Comparison of ENCODE assay signal across 15 cellular contexts in genomic region chr12:45050331-45050750, GRCh38. TPM values are rescaled to one million over a fixed set of nuclear protein-coding genes. Genes with fewer than 3 reads are reported as not detected.
DNase-seq lines count a peak whose midpoint lies in the region; ATAC-seq and TF ChIP-seq lines count a peak whose summit lies in the region.
"Had no signal": no experiment of that assay in that cellular context is flagged by ENCODE, and none has a peak within 500 bp of the region (broad histone marks: within the 10 kb centered on the region; RNA-seq: fewer than 3 reads in every experiment).

No MANE protein-coding gene starts in this region.

- DNase-seq in activated CD8-positive, alpha-beta T cell treated with anti-CD3 and anti-CD28 coated beads, Interleukin-2, amount 10 ng/mL, durations not matched to agents 7 days and 5 days: no peak
- DNase-seq in activated CD8-positive, alpha-beta T cell treated with anti-CD3 and anti-CD28 coated beads for 36 hours: no peak
- DNase-seq in coronary artery (ENCODE audit: low spot score) (no peak), lower leg skin (ENCODE audit: low spot score in 2 of 2) (no peak), suprapubic skin (ENCODE audit: low spot score in 2 of 2) (no peak), GM20000 (ENCODE audit: low spot score) (no peak), NCI-H524 treated with DMSO at 0.1 percent for 48 hours (lab: John Stamatoyannopoulos, UW) (no peak)
- DNase-seq: activated B cell treated with CpG ODN at 0.5 μM for 24 hours; activated naive CD4-positive, alpha-beta T cell; effector CD8-positive, alpha-beta T cell; NCI-H2227 treated with DMSO at 0.1 percent for 48 hours had no signal

- H3K27ac Mint-ChIP-seq in activated CD8-positive, alpha-beta T cell treated with anti-CD3 and anti-CD28 coated beads, Interleukin-2, amount 10 ng/mL, durations not matched to agents 7 days and 5 days: no peak overlapping the region
- H3K27ac Mint-ChIP-seq in activated CD8-positive, alpha-beta T cell treated with anti-CD3 and anti-CD28 coated beads for 36 hours: no peak overlapping the region
- H3K27ac Mint-ChIP-seq: activated B cell treated with CpG ODN at 0.5 μM for 24 hours had no signal

- H3K27ac ChIP-seq in coronary artery (peak overlapping the region in 1 of 2 donors; percentile 56), suprapubic skin (no peak overlapping the region)
- H3K27ac ChIP-seq: neutrophil, RWPE1, upper lobe of left lung had no signal

- CTCF ChIA-PET in activated CD8-positive, alpha-beta T cell treated with anti-CD3 and anti-CD28 coated beads, Interleukin-2, amount 10 ng/mL, durations not matched to agents 7 days and 5 days (lab: Charles Lee): interaction anchor here (0.6 kb wide), 1 partner anchor 22 kb away, joined by 3 read pairs; no protein-coding TSS in a partner anchor
- CTCF ChIA-PET in activated CD8-positive, alpha-beta T cell treated with anti-CD3 and anti-CD28 coated beads for 36 hours (lab: Charles Lee): no interaction called here

- H3K4me1 ChIP-seq in suprapubic skin: peaks cover 21% of the 10 kb centered on the region

- intact Hi-C loops in activated CD8-positive, alpha-beta T cell treated with anti-CD3 and anti-CD28 coated beads for 36 hours (cut with micrococcal nuclease): no loop called here
- intact Hi-C loops in lower leg skin (cut with DNase I; ENCODE audit: low total_unique reads): no loop called here

- WGBS in lower leg skin, 2 donors: 0 to 13% methylated on average over 15 to 33 of the region's 38 CpGs
- WGBS in suprapubic skin: 3% methylated on average over 14 of the region's 38 CpGs

- no peaks in the 10 kb centered on the region for H3K9me3 ChIP-seq in suprapubic skin
- H3K9me3 ChIP-seq: neutrophil, upper lobe of left lung had no signal

- H3K9me3 Mint-ChIP-seq in activated CD8-positive, alpha-beta T cell treated with anti-CD3 and anti-CD28 coated beads, Interleukin-2, amount 10 ng/mL, durations not matched to agents 7 days and 5 days (ENCODE audit: insufficient read depth): no peaks in the 10 kb centered on the region
- H3K9me3 Mint-ChIP-seq in activated CD8-positive, alpha-beta T cell treated with anti-CD3 and anti-CD28 coated beads for 36 hours: no peaks in the 10 kb centered on the region
- H3K9me3 Mint-ChIP-seq: activated B cell treated with CpG ODN at 0.5 μM for 24 hours had no signal

- peaks cover 49% of the 10 kb centered on the region for H3K27me3 ChIP-seq in suprapubic skin

- H3K36me3 Mint-ChIP-seq in activated CD8-positive, alpha-beta T cell treated with anti-CD3 and anti-CD28 coated beads, Interleukin-2, amount 10 ng/mL, durations not matched to agents 7 days and 5 days (ENCODE audit: low read depth): no peaks in the 10 kb centered on the region
- H3K36me3 Mint-ChIP-seq in activated CD8-positive, alpha-beta T cell treated with anti-CD3 and anti-CD28 coated beads for 36 hours (ENCODE audit: low read depth): no peaks in the 10 kb centered on the region

- no peak for TF ChIP-seq POLR2A in lower leg skin (IDR thresholded peaks at IDR 0.05)
- no peak for TF ChIP-seq POLR2A in suprapubic skin (IDR thresholded peaks at IDR 0.05)

- TF ChIP-seq CTCF in activated CD8-positive, alpha-beta T cell treated with anti-CD3 and anti-CD28 coated beads for 36 hours (IDR thresholded peaks at IDR 0.05): no peak
- TF ChIP-seq CTCF in coronary artery (IDR thresholded peaks at IDR 0.05) (no peak), lower leg skin (IDR thresholded peaks at IDR 0.05) (no peak), suprapubic skin (IDR thresholded peaks at IDR 0.05) (no peak), GM20000 (IDR thresholded peaks at IDR 0.05; ENCODE audit: extremely low read depth, missing control alignments) (no peak)

- ATAC-seq in activated CD8-positive, alpha-beta T cell treated with anti-CD3 and anti-CD28 coated beads, Interleukin-2, amount 10 ng/mL, durations not matched to agents 7 days and 5 days: peak; percentile 19
- ATAC-seq in activated CD8-positive, alpha-beta T cell treated with anti-CD3 and anti-CD28 coated beads for 36 hours: no peak
- ATAC-seq in HG02981 (IDR thresholded peaks at IDR 0.05; ENCODE audit: unreplicated experiment): no peak

- POLR2A ChIA-PET in activated CD8-positive, alpha-beta T cell treated with anti-CD3 and anti-CD28 coated beads, Interleukin-2, amount 10 ng/mL, durations not matched to agents 7 days and 5 days (lab: Charles Lee): no interaction called here
- POLR2A ChIA-PET in activated CD8-positive, alpha-beta T cell treated with anti-CD3 and anti-CD28 coated beads for 36 hours (lab: Charles Lee): interaction anchor here (0.6 kb wide), 1 partner anchor 62 kb away, joined by 3 read pairs; no protein-coding TSS in a partner anchor

- H3K4me3 ChIP-seq in coronary artery (peak overlapping the region; percentile 69), lower leg skin (ENCODE audit: low read depth, poor library complexity, severe bottlenecking) (peak overlapping the region; percentile 21), suprapubic skin (peak overlapping the region; percentile 51)

- no peak for TF ChIP-seq EP300 in suprapubic skin (IDR thresholded peaks at IDR 0.05)

- H3K27me3 Mint-ChIP-seq in activated CD8-positive, alpha-beta T cell treated with anti-CD3 and anti-CD28 coated beads, Interleukin-2, amount 10 ng/mL, durations not matched to agents 7 days and 5 days (ENCODE audit: low read depth): peaks cover 66% of the 10 kb centered on the region
- H3K27me3 Mint-ChIP-seq in activated CD8-positive, alpha-beta T cell treated with anti-CD3 and anti-CD28 coated beads for 36 hours: peaks cover 53% of the 10 kb centered on the region

- H3K36me3 ChIP-seq in suprapubic skin: no peaks in the 10 kb centered on the region
- H3K36me3 ChIP-seq: neutrophil, upper lobe of left lung had no signal

- H3K4me3 Mint-ChIP-seq in activated CD8-positive, alpha-beta T cell treated with anti-CD3 and anti-CD28 coated beads, Interleukin-2, amount 10 ng/mL, durations not matched to agents 7 days and 5 days: no peak overlapping the region
- H3K4me3 Mint-ChIP-seq in activated CD8-positive, alpha-beta T cell treated with anti-CD3 and anti-CD28 coated beads for 36 hours: no peak overlapping the region
- H3K4me3 Mint-ChIP-seq: activated B cell treated with CpG ODN at 0.5 μM for 24 hours had no signal

- peaks cover 10% of the 10 kb centered on the region for H3K4me1 Mint-ChIP-seq in activated CD8-positive, alpha-beta T cell treated with anti-CD3 and anti-CD28 coated beads, Interleukin-2, amount 10 ng/mL, durations not matched to agents 7 days and 5 days (ENCODE audit: low read depth)
- H3K4me1 Mint-ChIP-seq in activated CD8-positive, alpha-beta T cell treated with anti-CD3 and anti-CD28 coated beads for 36 hours (ENCODE audit: low read depth): peaks cover 3% of the 10 kb centered on the region
- H3K4me1 Mint-ChIP-seq: activated B cell treated with CpG ODN at 0.5 μM for 24 hours had no signal

RNA-seq across cellular contexts. Expression of gene DBX2, which starts 0.6 kb away (rescaled TPM):
- not detected for total RNA-seq in activated CD8-positive, alpha-beta T cell treated with anti-CD3 and anti-CD28 coated beads, Interleukin-2, amount 10 ng/mL, durations not matched to agents 7 days and 5 days
- total RNA-seq in activated CD8-positive, alpha-beta T cell treated with anti-CD3 and anti-CD28 coated beads for 36 hours: not detected
- 1 to 10 TPM in 1 of 4 donors, under 1 TPM in 3; 0.56 to 1.0 (median 0.91) TPM for total RNA-seq in lower leg skin
- 1 to 10 TPM in 1 of 4 donors, under 1 TPM in 2, not detected in 1; 0.40 to 1.1 (median 0.76) TPM for total RNA-seq in suprapubic skin
- total RNA-seq: activated B cell treated with CpG ODN at 0.5 μM for 24 hours, upper lobe of left lung had no signal
